In the genomic region with DNA sequence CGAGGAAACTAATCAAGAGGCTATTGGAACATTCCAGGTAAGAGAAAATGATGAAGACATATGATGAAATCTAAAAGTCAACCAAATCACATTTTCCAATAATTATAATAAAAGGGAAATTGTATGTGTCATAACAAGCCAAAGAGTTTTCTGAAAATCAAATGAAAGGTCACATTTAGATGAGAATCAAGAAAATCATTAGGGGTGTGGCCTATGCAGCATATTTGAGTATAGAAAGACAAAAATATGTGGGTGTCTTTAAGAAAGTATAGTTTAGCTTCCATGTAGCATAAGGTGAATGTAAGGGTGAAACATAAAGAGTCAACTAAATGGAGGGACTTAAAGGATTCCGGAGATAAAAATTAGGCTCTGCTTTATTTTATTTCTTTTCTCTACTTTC, we compare ENCODE assay signal across 16 cellular contexts. TPM values are rescaled to one million over a fixed set of nuclear protein-coding genes. Genes with fewer than 3 reads are reported as not detected.
A peak's percentile ranks its signal among the peaks of the same experiment; 100 is the strongest.
DNase-seq lines count a peak whose midpoint lies in the region; ATAC-seq and TF ChIP-seq lines count a peak whose summit lies in the region.
"Had no signal": no experiment of that assay in that cellular context is flagged by ENCODE, and none has a peak within 500 bp of the region (broad histone marks: within the 10 kb centered on the region; RNA-seq: fewer than 3 reads in every experiment).

No MANE protein-coding gene starts in this region.

- H3K4me1 Mint-ChIP-seq in activated T-cell treated with anti-CD3 and anti-CD28 coated beads, Interleukin-2, amount 50 U/mL, for 72 hours (ENCODE audit: low read depth) = peaks cover 30% of the 10 kb centered on the region
- H3K4me1 Mint-ChIP-seq in activated naive CD8-positive, alpha-beta T cell treated with anti-CD3 and anti-CD28 coated beads, Interleukin-2, amount 50 U/mL, for 24 hours = peaks cover 46% of the 10 kb centered on the region
- H3K4me1 Mint-ChIP-seq in stimulated activated naive B cell treated with anti-CD40 and anti-IgM and Interleukin-4, amounts not matched to agents 10 μg/mL and 1 μg/mL and 100 μg/mL, for 72 hours = peaks cover 12 to 21% of the 10 kb centered on the region in 2 donors

- H3K27me3 ChIP-seq in RWPE2 (ENCODE audit: insufficient read depth, poor library complexity, severe bottlenecking) = no peaks in the 10 kb centered on the region

- no peak for DNase-seq in activated T-cell treated with anti-CD3 and anti-CD28 coated beads, Interleukin-2, amount 50 U/mL, for 72 hours
- no peak for DNase-seq in activated T-cell treated with anti-CD3 and anti-CD28 coated beads, Interleukin-2, amount 50 U/mL, for 1 hour
- no peak for DNase-seq in RWPE2 (ENCODE audit: low spot score)
- no peak for DNase-seq in activated naive CD8-positive, alpha-beta T cell treated with anti-CD3 and anti-CD28 coated beads, Interleukin-2, amount 50 U/mL, for 24 hours
- DNase-seq in stimulated activated naive B cell treated with anti-CD40 and anti-IgM and Interleukin-4, amounts not matched to agents 10 μg/mL and 1 μg/mL and 100 μg/mL, for 72 hours = no peak
- DNase-seq in RWPE1 (ENCODE audit: low spot score) = no peak
- no peak for DNase-seq in KBM-7
- DNase-seq: ACHN; C1 segment of cervical spinal cord; CD8-positive, alpha-beta memory T cell; MM.1S; NCI-H1092; NCI-H2081; NCI-H748 treated with DMSO at 0.1 percent for 48 hours; NK-92 treated with Interleukin-12 subunit alpha and Interleukin-12 subunit beta, amount 100 ng/mL, for 24 hours; SHP77 treated with DMSO at 0.1 percent for 48 hours had no signal

- in situ Hi-C loops in KBM-7 (cut with MboI; ENCODE audit: low pct_unique_long_range_greater_than_20kb, low sequenced_read_pairs) = no loop called here

- peaks cover 27% of the 10 kb centered on the region for H3K4me1 ChIP-seq in RWPE2 (ENCODE audit: insufficient read depth, poor library complexity, severe bottlenecking)

- peak overlapping the region; percentile 89 for H3K27ac ChIP-seq in RWPE2 (ENCODE audit: poor library complexity, severe bottlenecking)
- no peak overlapping the region for H3K27ac ChIP-seq in RWPE1

- no peaks in the 10 kb centered on the region for H3K9me3 ChIP-seq in RWPE2 (ENCODE audit: severe bottlenecking)

- TF ChIP-seq CTCF in RWPE2 (IDR thresholded peaks at IDR 0.05; ENCODE audit: poor library complexity, severe bottlenecking) (no peak), RWPE1 (conservative IDR thresholded peaks at IDR 0.05; ENCODE audit: low read depth) (no peak)

- peak; percentile 16 to 24 for ATAC-seq in activated T-cell treated with anti-CD3 and anti-CD28 coated beads, Interleukin-2, amount 50 U/mL, for 72 hours (replicated peaks in 1 of 2)
- no peak; the same call in 2 of the 3 replicates for ATAC-seq in RWPE2 (ENCODE audit: low read depth)
- peak; percentile 50 for ATAC-seq in activated naive CD8-positive, alpha-beta T cell treated with anti-CD3 and anti-CD28 coated beads, Interleukin-2, amount 50 U/mL, for 24 hours
- ATAC-seq in stimulated activated naive B cell treated with anti-CD40 and anti-IgM and Interleukin-4, amounts not matched to agents 10 μg/mL and 1 μg/mL and 100 μg/mL, for 72 hours (replicated peaks) = peak; percentile 26 to 37

- H3K36me3 ChIP-seq in RWPE2 (ENCODE audit: low read depth) = no peaks in the 10 kb centered on the region

- H3K4me3 Mint-ChIP-seq in activated T-cell treated with anti-CD3 and anti-CD28 coated beads, Interleukin-2, amount 50 U/mL, for 72 hours = peak overlapping the region; percentile 43 to 47
- peak overlapping the region; percentile 69 for H3K4me3 Mint-ChIP-seq in activated naive CD8-positive, alpha-beta T cell treated with anti-CD3 and anti-CD28 coated beads, Interleukin-2, amount 50 U/mL, for 24 hours
- no peak overlapping the region for H3K4me3 Mint-ChIP-seq in stimulated activated naive B cell treated with anti-CD40 and anti-IgM and Interleukin-4, amounts not matched to agents 10 μg/mL and 1 μg/mL and 100 μg/mL, for 72 hours
- H3K4me3 Mint-ChIP-seq: CD8-positive, alpha-beta memory T cell had no signal

- POLR2A ChIA-PET in RWPE1 (lab: Yijun Ruan, JAX; ENCODE audit: low non-redundant PET) = no interaction called here

- peaks cover 0 to 4% of the 10 kb centered on the region in 2 donors for H3K36me3 Mint-ChIP-seq in activated T-cell treated with anti-CD3 and anti-CD28 coated beads, Interleukin-2, amount 50 U/mL, for 72 hours (ENCODE audit: insufficient read depth in 2 of 2)
- peaks cover 20% of the 10 kb centered on the region for H3K36me3 Mint-ChIP-seq in activated naive CD8-positive, alpha-beta T cell treated with anti-CD3 and anti-CD28 coated beads, Interleukin-2, amount 50 U/mL, for 24 hours (ENCODE audit: low read depth)
- peaks cover 4 to 5% of the 10 kb centered on the region in 2 donors for H3K36me3 Mint-ChIP-seq in stimulated activated naive B cell treated with anti-CD40 and anti-IgM and Interleukin-4, amounts not matched to agents 10 μg/mL and 1 μg/mL and 100 μg/mL, for 72 hours

- no peak overlapping the region for H3K4me3 ChIP-seq in RWPE2 (ENCODE audit: severe bottlenecking)

- H3K27me3 Mint-ChIP-seq in activated T-cell treated with anti-CD3 and anti-CD28 coated beads, Interleukin-2, amount 50 U/mL, for 72 hours (ENCODE audit: low read depth) = no peaks in the 10 kb centered on the region
- no peaks in the 10 kb centered on the region for H3K27me3 Mint-ChIP-seq in activated naive CD8-positive, alpha-beta T cell treated with anti-CD3 and anti-CD28 coated beads, Interleukin-2, amount 50 U/mL, for 24 hours
- H3K27me3 Mint-ChIP-seq in stimulated activated naive B cell treated with anti-CD40 and anti-IgM and Interleukin-4, amounts not matched to agents 10 μg/mL and 1 μg/mL and 100 μg/mL, for 72 hours = no peaks in the 10 kb centered on the region
- H3K27me3 Mint-ChIP-seq: CD8-positive, alpha-beta memory T cell had no signal

- peaks cover 5 to 6% of the 10 kb centered on the region in 2 donors for H3K9me3 Mint-ChIP-seq in activated T-cell treated with anti-CD3 and anti-CD28 coated beads, Interleukin-2, amount 50 U/mL, for 72 hours
- H3K9me3 Mint-ChIP-seq in activated naive CD8-positive, alpha-beta T cell treated with anti-CD3 and anti-CD28 coated beads, Interleukin-2, amount 50 U/mL, for 24 hours = peaks cover 7% of the 10 kb centered on the region
- H3K9me3 Mint-ChIP-seq in stimulated activated naive B cell treated with anti-CD40 and anti-IgM and Interleukin-4, amounts not matched to agents 10 μg/mL and 1 μg/mL and 100 μg/mL, for 72 hours = peaks cover 3 to 5% of the 10 kb centered on the region in 2 donors

- peak overlapping the region; percentile 6 for H3K27ac Mint-ChIP-seq in activated T-cell treated with anti-CD3 and anti-CD28 coated beads, Interleukin-2, amount 50 U/mL, for 72 hours
- peak overlapping the region; percentile 98 for H3K27ac Mint-ChIP-seq in activated naive CD8-positive, alpha-beta T cell treated with anti-CD3 and anti-CD28 coated beads, Interleukin-2, amount 50 U/mL, for 24 hours
- H3K27ac Mint-ChIP-seq in stimulated activated naive B cell treated with anti-CD40 and anti-IgM and Interleukin-4, amounts not matched to agents 10 μg/mL and 1 μg/mL and 100 μg/mL, for 72 hours = no peak overlapping the region
- H3K27ac Mint-ChIP-seq: CD8-positive, alpha-beta memory T cell had no signal

- CTCF ChIA-PET in RWPE1 (lab: Yijun Ruan, JAX) = no interaction called here

RNA-seq across cellular contexts. Expression of a gene that starts 9.2 kb away (rescaled TPM):
- total RNA-seq in activated T-cell treated with anti-CD3 and anti-CD28 coated beads, Interleukin-2, amount 50 U/mL, for 72 hours = 10 to 100 TPM; 27.0 to 27.1 TPM

RNA-seq across cellular contexts. Expression of a gene that starts 55.1 kb away (rescaled TPM):
- 10 to 100 TPM; 12.9 to 14.2 TPM for total RNA-seq in activated T-cell treated with anti-CD3 and anti-CD28 coated beads, Interleukin-2, amount 50 U/mL, for 72 hours

Comparison
In these comparisons a context has a peak if more than half of its experiments do, and no peak if none do; other contexts are left out.
1. H3K4me3 Mint-ChIP-seq: peak in activated T-cell treated with anti-CD3 and anti-CD28 coated beads, Interleukin-2, amount 50 U/mL, for 72 hours (2 of 2) and activated naive CD8-positive, alpha-beta T cell treated with anti-CD3 and anti-CD28 coated beads, Interleukin-2, amount 50 U/mL, for 24 hours (single experiment); none in stimulated activated naive B cell treated with anti-CD40 and anti-IgM and Interleukin-4, amounts not matched to agents 10 μg/mL and 1 μg/mL and 100 μg/mL, for 72 hours (0 of 2).